19 cellular contexts compared by ENCODE assay signal in genomic region chr13:113770441-113770840, GRCh38. TPM values are rescaled to one million over a fixed set of nuclear protein-coding genes. Genes with fewer than 3 reads are reported as not detected.
"Had no signal": no experiment of that assay in that cellular context is flagged by ENCODE, and none has a peak within 500 bp of the region (broad histone marks: within the 10 kb centered on the region; RNA-seq: fewer than 3 reads in every experiment).

No MANE protein-coding gene starts in this region.

- H3K27ac ChIP-seq: colonic mucosa, heart left ventricle, neutrophil, right atrium auricular region, tibial artery, upper lobe of left lung, vagina had no signal

- H3K27me3 ChIP-seq: colonic mucosa, right atrium auricular region, upper lobe of left lung, vagina had no signal

- H3K4me1 Mint-ChIP-seq: stimulated activated memory B cell treated with anti-CD40 and anti-IgM and Interleukin-4, amounts not matched to agents 10 μg/mL and 1 μg/mL and 100 μg/mL, for 72 hours had no signal

- H3K36me3 Mint-ChIP-seq: naive thymus-derived CD4-positive, alpha-beta T cell; stimulated activated memory B cell treated with anti-CD40 and anti-IgM and Interleukin-4, amounts not matched to agents 10 μg/mL and 1 μg/mL and 100 μg/mL, for 72 hours had no signal

- ATAC-seq: esophagus mucosa; heart left ventricle; naive thymus-derived CD4-positive, alpha-beta T cell; stimulated activated memory B cell treated with anti-CD40 and anti-IgM and Interleukin-4, amounts not matched to agents 10 μg/mL and 1 μg/mL and 100 μg/mL, for 72 hours had no signal

- DNase-seq: colonic mucosa; hypothalamus; kidney glomerular epithelial cell; mesendoderm; naive thymus-derived CD4-positive, alpha-beta T cell; nephron progenitor cell; posterior cingulate gyrus; stimulated activated CD4-positive, alpha-beta T cell treated with anti-CD3 and anti-CD28 coated beads, Interleukin-4, amount 100 ng/mL, for 24 hours; upper lobe of left lung had no signal

- H3K27ac Mint-ChIP-seq: naive thymus-derived CD4-positive, alpha-beta T cell; nephron progenitor cell; stimulated activated memory B cell treated with anti-CD40 and anti-IgM and Interleukin-4, amounts not matched to agents 10 μg/mL and 1 μg/mL and 100 μg/mL, for 72 hours; stimulated activated naive CD8-positive, alpha-beta T cell treated with anti-CD3 and anti-CD28 coated beads, Interleukin-15, Interleukin-2, amounts not matched to agents 100 ng/mL and 50 ng/mL, for 24 hours had no signal

- H3K4me3 Mint-ChIP-seq: naive thymus-derived CD4-positive, alpha-beta T cell; nephron progenitor cell; stimulated activated memory B cell treated with anti-CD40 and anti-IgM and Interleukin-4, amounts not matched to agents 10 μg/mL and 1 μg/mL and 100 μg/mL, for 72 hours; stimulated activated naive CD8-positive, alpha-beta T cell treated with anti-CD3 and anti-CD28 coated beads, Interleukin-15, Interleukin-2, amounts not matched to agents 100 ng/mL and 50 ng/mL, for 24 hours had no signal

- H3K4me1 ChIP-seq: colonic mucosa, right atrium auricular region, tibial artery, vagina had no signal

- H3K4me2 ChIP-seq: smooth muscle cell had no signal

- H3K36me3 ChIP-seq: colonic mucosa, neutrophil, right atrium auricular region, tibial artery, upper lobe of left lung had no signal

- H3K4me3 ChIP-seq: colonic mucosa, heart left ventricle, right atrium auricular region, smooth muscle cell, tibial artery, upper lobe of left lung, vagina had no signal

- H3K9me3 ChIP-seq: colonic mucosa, neutrophil, right atrium auricular region, tibial artery, upper lobe of left lung, vagina had no signal

RNA-seq across cellular contexts. Expression of gene TMEM255B, which starts 11.4 kb away (rescaled TPM):
- total RNA-seq: frontal cortex had no signal
